In the genomic region with DNA sequence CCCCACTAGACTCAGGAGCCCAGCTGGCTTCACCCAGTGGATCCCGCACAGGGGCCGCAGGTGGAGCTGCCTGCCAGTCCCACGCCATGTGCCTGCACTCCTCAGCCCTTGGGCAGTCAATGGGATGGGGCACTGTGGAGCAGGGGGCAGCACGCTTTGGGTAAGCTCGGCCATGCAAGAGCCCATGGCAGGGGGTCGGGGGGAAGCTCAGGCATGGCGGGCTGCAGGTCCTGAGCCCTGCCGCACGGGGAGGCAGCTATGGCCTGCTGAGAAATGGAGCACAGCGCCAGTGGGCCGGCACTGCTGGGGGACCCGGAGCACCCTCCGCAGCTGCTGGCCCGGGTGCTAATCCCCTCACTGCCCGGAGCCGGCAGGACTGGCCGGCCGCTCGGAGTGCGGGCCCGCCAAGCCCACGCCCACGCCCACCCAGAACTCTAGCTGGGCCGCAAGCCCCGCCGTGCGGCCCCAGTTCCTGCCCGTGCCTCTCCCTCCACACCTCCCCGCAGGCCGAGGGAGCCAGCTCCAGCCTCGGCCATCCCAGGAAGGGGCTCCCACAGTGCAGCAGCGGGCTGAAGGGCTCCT, we compare ENCODE assay signal across 10 cellular contexts. TPM values are rescaled to one million over a fixed set of nuclear protein-coding genes. Genes with fewer than 3 reads are reported as not detected.
"Had no signal": no experiment of that assay in that cellular context is flagged by ENCODE, and none has a peak within 500 bp of the region (broad histone marks: within the 10 kb centered on the region; RNA-seq: fewer than 3 reads in every experiment).

No MANE protein-coding gene starts in this region.

RNA-seq across cellular contexts. Expression of gene TNNI3K, which starts 18.1 kb away (rescaled TPM):
- total RNA-seq: activated CD4-positive, alpha-beta T cell treated with anti-CD3 and anti-CD28 coated beads, Interleukin-2, amount 10 ng/mL, durations not matched to agents 24 days and 14 days; activated CD8-positive, alpha-beta memory T cell treated with anti-CD3 and anti-CD28 coated beads for 36 hours; activated CD8-positive, alpha-beta memory T cell treated with anti-CD3 and anti-CD28 coated beads, Interleukin-2, amount 10 ng/mL, durations not matched to agents 7 days and 5 days; activated CD8-positive, alpha-beta T cell treated with anti-CD3 and anti-CD28 coated beads, Interleukin-2, amount 10 ng/mL, durations not matched to agents 7 days and 5 days; activated T-helper 1 cell treated with anti-CD3 and anti-CD28 coated beads, Interleukin-12 subunit alpha, Interleukin-12 subunit beta, Interleukin-2, Interleukin-4 antibody, amounts not matched to agents 30 ng/mL and 10 ng/mL and 1 ng/mL, durations not matched to agents 14 hours and 24 hours and 36 hours; activated T-helper 2 cell treated with anti-CD3 and anti-CD28 coated beads, Interferon-gamma antibody, Interleukin-2, Interleukin-4, amounts not matched to agents 10 μg/mL and 5 μg/mL and 100 μg/mL, durations not matched to agents 14 hours and 24 hours and 36 hours; dermis blood vessel endothelial cell; foreskin keratinocyte; T-helper 1 cell treated with Interleukin-12 subunit alpha and Interleukin-12 subunit beta and Interleukin-4 antibody, amounts not matched to agents 30 ng/mL and 1 ng/mL, for 36 hours had no signal
- polyA plus RNA-seq: foreskin keratinocyte had no signal

RNA-seq across cellular contexts. Expression of gene LRRIQ3, which starts 55.4 kb away (rescaled TPM):
- total RNA-seq: ascending aorta had no signal
